17 cellular contexts compared by ENCODE assay signal in the genomic region with DNA sequence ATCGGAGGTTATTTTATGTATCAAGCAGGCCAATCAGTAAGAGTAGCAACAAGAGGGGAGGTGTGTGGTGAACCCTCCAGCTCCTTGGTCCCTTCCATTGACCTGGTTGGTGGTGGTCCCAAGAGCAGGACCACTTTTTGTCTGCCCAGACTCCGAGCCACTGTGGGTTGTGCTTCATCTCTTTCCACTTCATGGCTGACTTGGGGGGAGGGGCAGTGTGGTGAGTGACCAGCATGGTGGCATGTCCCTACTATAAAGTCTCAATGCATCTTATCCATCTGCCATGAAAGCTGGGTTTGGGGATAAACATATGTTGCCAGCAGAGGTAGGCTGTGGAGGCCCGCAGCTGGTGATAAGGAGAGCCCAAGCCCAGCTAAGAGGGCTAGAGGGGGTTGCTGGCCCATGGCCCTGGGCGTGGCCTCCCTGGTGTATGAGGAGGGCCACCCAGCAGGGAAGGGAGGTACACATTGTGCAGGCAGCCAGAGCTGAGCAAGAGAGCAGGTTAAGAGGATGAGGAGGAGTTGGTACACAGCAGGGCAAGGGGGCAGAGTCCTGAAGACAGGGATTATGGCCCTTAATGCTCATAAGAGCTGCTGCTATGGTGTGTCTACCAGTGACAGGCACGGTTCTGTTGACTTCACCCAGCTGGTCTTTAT. TPM values are rescaled to one million over a fixed set of nuclear protein-coding genes. Genes with fewer than 3 reads are reported as not detected.
A peak's percentile ranks its signal among the peaks of the same experiment; 100 is the strongest.
DNase-seq lines count a peak whose midpoint lies in the region; ATAC-seq, FAIRE-seq and TF ChIP-seq lines count a peak whose summit lies in the region.
"Had no signal": no experiment of that assay in that cellular context is flagged by ENCODE, and none has a peak within 500 bp of the region (broad histone marks: within the 10 kb centered on the region; RNA-seq: fewer than 3 reads in every experiment).

No MANE protein-coding gene starts in this region.

- peaks cover 4% of the 10 kb centered on the region; the same call in 1 of the 2 replicates for H3K23me2 ChIP-seq in H1 (ENCODE audit: low read depth, low read length)

- CTCF ChIA-PET in RWPE1 (lab: Yijun Ruan, JAX), result interaction anchor here (0.6 kb wide), 1 partner anchor 150 kb away, joined by 3 read pairs; no protein-coding TSS in a partner anchor
- CTCF ChIA-PET in H1 (lab: Charles Lee; ENCODE audit: partially characterized antibody), result interaction anchor here (1.2 to 1.5 kb wide), 4 partner anchors 10 to 210 kb away, joined by 3 to 5 read pairs (median 4); partner anchors contain the start of gene ISG20

- H2BK15ac ChIP-seq in H1 (ENCODE audit: low read length), result no peak overlapping the region

- H3K14ac ChIP-seq in H1 (ENCODE audit: insufficient read length), result no peak overlapping the region

- H3K27me3 ChIP-seq in H1 (replicated peaks in 1 of 4; ENCODE audit: control insufficient read depth in 3 of 4, extremely low read depth in 1 of 4, insufficient read depth in 3 of 4, low read length in 3 of 4) (no peaks in the 10 kb centered on the region), stomach (no peaks in the 10 kb centered on the region)
- H3K27me3 ChIP-seq: left lung, thyroid gland had no signal

- DNase-seq in activated T-cell treated with anti-CD3 and anti-CD28 coated beads, Interleukin-2, amount 50 U/mL, for 24 hours, result no peak
- DNase-seq in activated T-cell treated with anti-CD3 and anti-CD28 coated beads, Interleukin-2, amount 50 U/mL, for 48 hours, result no peak
- DNase-seq in RWPE1 (ENCODE audit: low spot score) (no peak), H1 (ENCODE audit: low read depth in 1 of 2, low spot score in 2 of 2) (no peak), stomach (no peak), NAMALWA (ENCODE audit: low spot score) (no peak), COR-L47 (lab: John Stamatoyannopoulos, UW) (no peak)
- DNase-seq: DMS153, hippocampal formation, left lung, NCI-H1417 treated with DMSO at 0.1 percent for 48 hours, NCI-H446 treated with DMSO at 0.1 percent for 48 hours, thyroid gland had no signal

- H4K8ac ChIP-seq in H1 (ENCODE audit: extremely low read depth, insufficient read depth, low read length), result peak overlapping the region; percentile 53; the same call in 1 of the 2 replicates

- ATAC-seq in GM21360 (IDR thresholded peaks at IDR 0.05; ENCODE audit: unreplicated experiment), result no peak

- no peak overlapping the region for H2BK20ac ChIP-seq in H1 (ENCODE audit: low read length)

- H2BK12ac ChIP-seq in H1 (ENCODE audit: low read depth, low read length), result no peak overlapping the region

- H3K79me2 ChIP-seq in H1 (ENCODE audit: control insufficient read depth in 1 of 2, insufficient read depth in 2 of 2, low read length in 2 of 2), result peaks cover 44 to 67% of the 10 kb centered on the region in 2 experiments

- peaks cover 30% of the 10 kb centered on the region; the same call in 1 of the 2 replicates for H3K79me1 ChIP-seq in H1 (ENCODE audit: low read depth, low read length)

- H3K56ac ChIP-seq in H1 (replicated peaks; ENCODE audit: insufficient read length, low read depth, low read length), result no peak overlapping the region

- H3K27ac ChIP-seq in RWPE1 (peak overlapping the region; percentile 70), H1 (ENCODE audit: low read depth, low read length) (no peak overlapping the region), stomach (peak overlapping the region in 3 of 5 donors; percentile 1 to 33 (median 32))
- H3K27ac ChIP-seq: left lung, thyroid gland had no signal

- H3K9me3 Mint-ChIP-seq in activated T-cell treated with anti-CD3 and anti-CD28 coated beads, Interleukin-2, amount 50 U/mL, for 24 hours, result no peaks in the 10 kb centered on the region
- H3K9me3 Mint-ChIP-seq: dendritic cell treated with granulocyte-macrophage colony-stimulating factor and Interleukin-4, amounts not matched to agents 40 ng/mL and 50 ng/mL, for 4 days; nephron had no signal

- no peak overlapping the region for H2AFZ ChIP-seq in H1 (ENCODE audit: low read length)

- no peaks in the 10 kb centered on the region for H3K27me3 Mint-ChIP-seq in activated T-cell treated with anti-CD3 and anti-CD28 coated beads, Interleukin-2, amount 50 U/mL, for 24 hours
- H3K27me3 Mint-ChIP-seq: dendritic cell treated with granulocyte-macrophage colony-stimulating factor and Interleukin-4, amounts not matched to agents 40 ng/mL and 50 ng/mL, for 4 days had no signal

- TF ChIP-seq POLR2A in H1 (IDR thresholded peaks at IDR 0.05; ENCODE audit: control extremely low read depth in 1 of 2, low read depth in 2 of 2, low read length in 2 of 2) (peak in 1 of 2 experiments; percentile 42; a peak in 2 of 3 replicates), stomach (IDR thresholded peaks at IDR 0.05) (no peak)

- no peak overlapping the region for H4K91ac ChIP-seq in H1 (replicated peaks; ENCODE audit: insufficient read length, low read length)

- POLR2A ChIA-PET in RWPE1 (lab: Yijun Ruan, JAX; ENCODE audit: low non-redundant PET) (no interaction called here), H1 (lab: Charles Lee; ENCODE audit: partially characterized antibody) (interaction anchor here (1.0 to 7.5 kb wide), 7 partner anchors 6 to 148 kb away, joined by 3 to 61 read pairs (median 4); no protein-coding TSS in a partner anchor)

- H2AK5ac ChIP-seq in H1 (ENCODE audit: low read depth, low read length), result no peak overlapping the region

- H3K4me3 Mint-ChIP-seq in activated T-cell treated with anti-CD3 and anti-CD28 coated beads, Interleukin-2, amount 50 U/mL, for 24 hours, result peak overlapping the region; percentile 41
- H3K4me3 Mint-ChIP-seq: dendritic cell treated with granulocyte-macrophage colony-stimulating factor and Interleukin-4, amounts not matched to agents 40 ng/mL and 50 ng/mL, for 4 days; nephron had no signal

- peaks cover 9 to 19% (median 11%) of the 10 kb centered on the region in 4 experiments for H3K4me1 ChIP-seq in H1 (replicated peaks in 1 of 4; ENCODE audit: control insufficient read depth in 3 of 4, insufficient read depth in 4 of 4, low read length in 3 of 4)
- peaks cover 23 to 74% (median 43%) of the 10 kb centered on the region in 4 donors for H3K4me1 ChIP-seq in stomach

- TF ChIP-seq RAD21 in H1 (IDR thresholded peaks at IDR 0.05 in 1 of 2, conservative IDR thresholded peaks at IDR 0.05 in 1 of 2; ENCODE audit: low read depth in 2 of 2, low read length in 2 of 2), result no peak

- H3K27ac Mint-ChIP-seq in activated T-cell treated with anti-CD3 and anti-CD28 coated beads, Interleukin-2, amount 50 U/mL, for 24 hours, result peak overlapping the region; percentile 87
- H3K27ac Mint-ChIP-seq: dendritic cell treated with granulocyte-macrophage colony-stimulating factor and Interleukin-4, amounts not matched to agents 40 ng/mL and 50 ng/mL, for 4 days; nephron had no signal

- intact Hi-C loops in stomach (cut with DNase I; ENCODE audit: low total_unique reads), result no loop called here

- TF ChIP-seq CTCF in RWPE1 (conservative IDR thresholded peaks at IDR 0.05; ENCODE audit: low read depth) (no peak), H1 (IDR thresholded peaks at IDR 0.05; ENCODE audit: control extremely low read depth in 1 of 3, insufficient read depth in 1 of 3, low read depth in 1 of 3, low read length in 3 of 3) (no peak), stomach (IDR thresholded peaks at IDR 0.05) (no peak)

- no peak overlapping the region for H3K23ac ChIP-seq in H1 (ENCODE audit: insufficient read length)

- no peak for TF ChIP-seq EP300 in H1 (IDR thresholded peaks at IDR 0.05; ENCODE audit: borderline replicate concordance in 1 of 2, low read depth in 2 of 2, low read length in 2 of 2)
- no peak for TF ChIP-seq EP300 in stomach (IDR thresholded peaks at IDR 0.05)

- H3K4me1 Mint-ChIP-seq in activated T-cell treated with anti-CD3 and anti-CD28 coated beads, Interleukin-2, amount 50 U/mL, for 24 hours (ENCODE audit: low read depth), result peaks cover 94% of the 10 kb centered on the region

- FAIRE-seq in H1 (lab: Jason Lieb, UNC), result no peak
- FAIRE-seq: astrocyte had no signal

- no peak overlapping the region for H3K9ac ChIP-seq in H1 (replicated peaks in 1 of 4; ENCODE audit: extremely low read depth in 1 of 4, low read depth in 3 of 4, low read length in 3 of 4)

- no peak overlapping the region for H2BK120ac ChIP-seq in H1 (replicated peaks; ENCODE audit: low read depth, low read length)

- H3K4me3 ChIP-seq in H1 (ENCODE audit: extremely low read depth in 1 of 4, insufficient read depth in 2 of 4, low read depth in 3 of 4, low read length in 4 of 4), result peak overlapping the region in 1 of 4 experiments; percentile 6; a peak in 1 of 8 replicates
- no peak overlapping the region for H3K4me3 ChIP-seq in stomach
- H3K4me3 ChIP-seq: left lung, thyroid gland had no signal

- H3K36me3 ChIP-seq in H1 (ENCODE audit: control insufficient read depth in 2 of 4, insufficient read depth in 4 of 4, low read length in 3 of 4) (peaks cover 51 to 86% (median 72%) of the 10 kb centered on the region in 4 experiments), stomach (peaks cover 23 to 70% (median 66%) of the 10 kb centered on the region in 4 donors)

- H3K4me2 ChIP-seq in H1 (ENCODE audit: insufficient read depth in 1 of 2, low read depth in 2 of 2, low read length in 2 of 2), result no peak overlapping the region

- no peak overlapping the region for H3K18ac ChIP-seq in H1 (ENCODE audit: extremely low read depth, low read length)

- no peak overlapping the region for H3K4ac ChIP-seq in H1 (replicated peaks; ENCODE audit: insufficient read length, low read depth, low read length)

- H3K9me3 ChIP-seq in H1 (ENCODE audit: insufficient read depth in 2 of 2, low read depth in 1 of 2, low read length in 1 of 2), result no peaks in the 10 kb centered on the region
- no peaks in the 10 kb centered on the region for H3K9me3 ChIP-seq in stomach
- H3K9me3 ChIP-seq: left lung, thyroid gland had no signal

- peaks cover 70% of the 10 kb centered on the region in 2 experiments for H4K20me1 ChIP-seq in H1 (replicated peaks in 1 of 2; ENCODE audit: control insufficient read depth in 1 of 2, insufficient read depth in 2 of 2, low read length in 2 of 2)

- no peak overlapping the region for H2BK5ac ChIP-seq in H1 (ENCODE audit: low read depth, low read length)

- 93% methylated on average over 5 of the region's 5 CpGs; no CpG with 5 or more reads in 1 of the 2 experiments for WGBS in H1 (ENCODE audit: extremely low coverage in 1 of 2, insufficient coverage in 1 of 2, insufficient read length in 1 of 2, insufficient replicate concordance in 2 of 2, low coverage in 1 of 2, low lambda C conversion rate in 2 of 2, missing lambda C conversion rate in 1 of 2), 2 experiments
- WGBS in stomach, 5 donors, result 73 to 90% (median 75%) methylated on average over 5 of the region's 5 CpGs

- H3K36me3 Mint-ChIP-seq in activated T-cell treated with anti-CD3 and anti-CD28 coated beads, Interleukin-2, amount 50 U/mL, for 24 hours (ENCODE audit: low read depth), result peaks cover 98% of the 10 kb centered on the region

- H4K5ac ChIP-seq in H1 (ENCODE audit: insufficient read length, low read depth, low read length), result no peak overlapping the region

RNA-seq across cellular contexts. Expression of gene AEN, which starts 7.0 kb away (rescaled TPM):
- total RNA-seq in H1 (2021; fragmentation: NEBNext Ultra II Directional; extraction: Animal tissue kit (Norgen Biotek cat#: 25700)), result 122 and 125 TPM in 2 replicates
- polyA plus RNA-seq in H1 (2011; rRNA removed), result 112 and 167 TPM in 2 replicates
- polyA plus RNA-seq in H1 (2011; cell fraction: cytosol; rRNA removed), result 150 TPM
- 209 TPM for polyA plus RNA-seq in H1 (2011; cell fraction: nucleus; rRNA removed)
- polyA plus RNA-seq in H1 (2012, experiment 1 of 2), result 89.9 to 128 TPM (median 107 TPM) in 4 replicates
- 126 TPM for polyA plus RNA-seq in H1 (2012, experiment 2 of 2)
- 61.5 TPM for polyA plus RNA-seq in H1 (2013, experiment 1 of 2)
- 61.2 TPM for polyA plus RNA-seq in H1 (2013, experiment 2 of 2)
- 157 and 180 TPM in 2 replicates for polyA minus RNA-seq in H1 (2011; rRNA and poly(A)+ RNA removed)
- 130 TPM for polyA minus RNA-seq in H1 (2011; cell fraction: cytosol; rRNA and poly(A)+ RNA removed)
- 229 TPM for polyA minus RNA-seq in H1 (2011; cell fraction: nucleus; rRNA and poly(A)+ RNA removed)
- 10 to 100 TPM in 4 of 5 donors, 1 to 10 TPM in 1; 1.8 to 35.3 (median 19.9) TPM for total RNA-seq in stomach
- polyA plus RNA-seq in stomach, result 10 to 100 TPM in 2 of 3 donors, 1 to 10 TPM in 1; 9.6 to 16.1 (median 12.1) TPM

RNA-seq across cellular contexts. Expression of gene ISG20, which starts 10.7 kb away (rescaled TPM):
- 2.9 and 4.0 TPM in 2 replicates for total RNA-seq in H1 (2021; fragmentation: NEBNext Ultra II Directional; extraction: Animal tissue kit (Norgen Biotek cat#: 25700))
- polyA plus RNA-seq in H1 (2011; rRNA removed) (5.0 and 5.2 TPM in 2 replicates), stomach (100 to 1,000 TPM in 1 of 3 donors, 10 to 100 TPM in 2; 51.9 to 137 (median 81.9) TPM)
- 5.5 TPM for polyA plus RNA-seq in H1 (2011; cell fraction: cytosol; rRNA removed)
- 6.6 TPM for polyA plus RNA-seq in H1 (2011; cell fraction: nucleus; rRNA removed)
- polyA plus RNA-seq in H1 (2012, experiment 1 of 2), result 2.5 to 5.7 TPM (median 4.1 TPM) in 4 replicates
- polyA plus RNA-seq in H1 (2012, experiment 2 of 2), result 3.0 TPM
- polyA plus RNA-seq in H1 (2013, experiment 1 of 2), result 3.1 TPM
- 2.1 TPM for polyA plus RNA-seq in H1 (2013, experiment 2 of 2)
- polyA minus RNA-seq in H1 (2011; rRNA and poly(A)+ RNA removed), result 1.8 and 2.0 TPM in 2 replicates
- 0.81 TPM for polyA minus RNA-seq in H1 (2011; cell fraction: cytosol; rRNA and poly(A)+ RNA removed)
- polyA minus RNA-seq in H1 (2011; cell fraction: nucleus; rRNA and poly(A)+ RNA removed), result 3.0 TPM
- total RNA-seq in stomach, result 100 to 1,000 TPM in 1 of 5 donors, 10 to 100 TPM in 4; 15.6 to 104 (median 65.9) TPM
